ENCODE assay signal across 19 cellular contexts in genomic region chr11:69369945-69370344, GRCh38.
A peak's percentile ranks its signal among the peaks of the same experiment; 100 is the strongest.
DNase-seq lines count a peak whose midpoint lies in the region; ATAC-seq and TF ChIP-seq lines count a peak whose summit lies in the region.
"Had no signal": no experiment of that assay in that cellular context is flagged by ENCODE, and none has a peak within 500 bp of the region (broad histone marks: within the 10 kb centered on the region; RNA-seq: fewer than 3 reads in every experiment).

No MANE protein-coding gene starts in this region.

- CTCF ChIA-PET in activated naive CD4-positive, alpha-beta T cell treated with anti-CD3 and anti-CD28 coated beads, Interleukin-2, amount 10 ng/mL, durations not matched to agents 7 days and 5 days (lab: Charles Lee) = no interaction called here
- CTCF ChIA-PET in activated CD8-positive, alpha-beta T cell treated with anti-CD3 and anti-CD28 coated beads, Interleukin-2, amount 10 ng/mL, durations not matched to agents 7 days and 5 days (lab: Charles Lee) = no interaction called here

- DNase-seq in activated naive CD4-positive, alpha-beta T cell treated with anti-CD3 and anti-CD28 coated beads, Interleukin-2, amount 10 ng/mL, durations not matched to agents 7 days and 5 days = peak; percentile 0
- DNase-seq in activated naive CD4-positive, alpha-beta T cell treated with Interleukin-2 at 50 U/mL for 16 hours = no peak
- DNase-seq in WERI-Rb-1 (peak; percentile 47), endodermal cell (peak; percentile 8), posterior vena cava (ENCODE audit: low spot score) (peak; percentile 31), GOT3 (lab: John Stamatoyannopoulos, UW) (no peak)
- DNase-seq in activated CD8-positive, alpha-beta T cell treated with anti-CD3 and anti-CD28 coated beads, Interleukin-2, amount 10 ng/mL, durations not matched to agents 7 days and 5 days = no peak
- DNase-seq: AML-193, COR-L47, EL, NCI-H1092, NCI-H146, NCI-H2081 treated with DMSO at 0.1 percent for 48 hours, NCI-H510A, NCI-H774, PC-3 had no signal

- H3K27me3 ChIP-seq in WERI-Rb-1 (ENCODE audit: insufficient read depth, low read depth, severe bottlenecking) (peaks cover 68% of the 10 kb centered on the region), endodermal cell (ENCODE audit: control insufficient read depth, insufficient read depth, low read length, poor library complexity, severe bottlenecking) (no peaks in the 10 kb centered on the region)

- no peak overlapping the region for H3K27ac Mint-ChIP-seq in activated naive CD4-positive, alpha-beta T cell treated with anti-CD3 and anti-CD28 coated beads, Interleukin-2, amount 10 ng/mL, durations not matched to agents 7 days and 5 days
- H3K27ac Mint-ChIP-seq in endodermal cell = no peak overlapping the region
- H3K27ac Mint-ChIP-seq in activated CD8-positive, alpha-beta T cell treated with anti-CD3 and anti-CD28 coated beads, Interleukin-2, amount 10 ng/mL, durations not matched to agents 7 days and 5 days = no peak overlapping the region
- H3K27ac Mint-ChIP-seq: H9 had no signal

- H3K9me3 ChIP-seq in WERI-Rb-1 (ENCODE audit: severe bottlenecking) (peaks cover 14% of the 10 kb centered on the region), endodermal cell (ENCODE audit: control insufficient read depth, low read length) (peaks cover 10% of the 10 kb centered on the region)

- peaks cover 15% of the 10 kb centered on the region for H3K27me3 Mint-ChIP-seq in activated naive CD4-positive, alpha-beta T cell treated with anti-CD3 and anti-CD28 coated beads, Interleukin-2, amount 10 ng/mL, durations not matched to agents 7 days and 5 days
- peaks cover 9% of the 10 kb centered on the region for H3K27me3 Mint-ChIP-seq in endodermal cell (ENCODE audit: insufficient read depth)
- H3K27me3 Mint-ChIP-seq in activated CD8-positive, alpha-beta T cell treated with anti-CD3 and anti-CD28 coated beads, Interleukin-2, amount 10 ng/mL, durations not matched to agents 7 days and 5 days (ENCODE audit: low read depth) = peaks cover 3% of the 10 kb centered on the region

- intact Hi-C loops in posterior vena cava (cut with DNase I) = no loop called here

- H3K4me3 ChIP-seq in WERI-Rb-1 (ENCODE audit: low read depth, low read length) = no peak overlapping the region
- H3K4me3 ChIP-seq in endodermal cell (ENCODE audit: low read length) = no peak overlapping the region

- H3K27ac ChIP-seq in WERI-Rb-1 = no peak overlapping the region
- no peak overlapping the region for H3K27ac ChIP-seq in endodermal cell (ENCODE audit: low read depth, low read length)

- H3K36me3 Mint-ChIP-seq in activated naive CD4-positive, alpha-beta T cell treated with anti-CD3 and anti-CD28 coated beads, Interleukin-2, amount 10 ng/mL, durations not matched to agents 7 days and 5 days = no peaks in the 10 kb centered on the region
- H3K36me3 Mint-ChIP-seq in endodermal cell (ENCODE audit: low read depth) = no peaks in the 10 kb centered on the region
- H3K36me3 Mint-ChIP-seq in activated CD8-positive, alpha-beta T cell treated with anti-CD3 and anti-CD28 coated beads, Interleukin-2, amount 10 ng/mL, durations not matched to agents 7 days and 5 days (ENCODE audit: low read depth) = no peaks in the 10 kb centered on the region
- H3K36me3 Mint-ChIP-seq: CD14-positive monocyte had no signal

- no peaks in the 10 kb centered on the region for H3K4me1 ChIP-seq in endodermal cell (ENCODE audit: control insufficient read depth, insufficient read depth, low read length)

- H3K4me3 Mint-ChIP-seq in activated naive CD4-positive, alpha-beta T cell treated with anti-CD3 and anti-CD28 coated beads, Interleukin-2, amount 10 ng/mL, durations not matched to agents 7 days and 5 days = no peak overlapping the region
- H3K4me3 Mint-ChIP-seq in endodermal cell = no peak overlapping the region
- H3K4me3 Mint-ChIP-seq in activated CD8-positive, alpha-beta T cell treated with anti-CD3 and anti-CD28 coated beads, Interleukin-2, amount 10 ng/mL, durations not matched to agents 7 days and 5 days = no peak overlapping the region
- H3K4me3 Mint-ChIP-seq: CD14-positive monocyte, H9 had no signal

- TF ChIP-seq CTCF in WERI-Rb-1 (IDR thresholded peaks at IDR 0.05; ENCODE audit: low read depth, low read length) (no peak), endodermal cell (conservative IDR thresholded peaks at IDR 0.05) (no peak)

- ATAC-seq in activated CD8-positive, alpha-beta T cell treated with anti-CD3 and anti-CD28 coated beads, Interleukin-2, amount 10 ng/mL, durations not matched to agents 7 days and 5 days = no peak
- no peak for ATAC-seq in GM21447 (IDR thresholded peaks at IDR 0.05; ENCODE audit: unreplicated experiment)
- ATAC-seq: PC-3 had no signal

- peaks cover 3% of the 10 kb centered on the region for H3K9me3 Mint-ChIP-seq in activated naive CD4-positive, alpha-beta T cell treated with anti-CD3 and anti-CD28 coated beads, Interleukin-2, amount 10 ng/mL, durations not matched to agents 7 days and 5 days
- peaks cover 14% of the 10 kb centered on the region for H3K9me3 Mint-ChIP-seq in endodermal cell
- no peaks in the 10 kb centered on the region for H3K9me3 Mint-ChIP-seq in activated CD8-positive, alpha-beta T cell treated with anti-CD3 and anti-CD28 coated beads, Interleukin-2, amount 10 ng/mL, durations not matched to agents 7 days and 5 days (ENCODE audit: insufficient read depth)

- H3K36me3 ChIP-seq in WERI-Rb-1 = no peaks in the 10 kb centered on the region
- H3K36me3 ChIP-seq in endodermal cell (ENCODE audit: control insufficient read depth, insufficient read depth, low read length) = no peaks in the 10 kb centered on the region

- POLR2A ChIA-PET in activated CD8-positive, alpha-beta T cell treated with anti-CD3 and anti-CD28 coated beads, Interleukin-2, amount 10 ng/mL, durations not matched to agents 7 days and 5 days (lab: Charles Lee) = no interaction called here

- H3K4me1 Mint-ChIP-seq in activated naive CD4-positive, alpha-beta T cell treated with anti-CD3 and anti-CD28 coated beads, Interleukin-2, amount 10 ng/mL, durations not matched to agents 7 days and 5 days = no peaks in the 10 kb centered on the region
- H3K4me1 Mint-ChIP-seq in endodermal cell = no peaks in the 10 kb centered on the region
- H3K4me1 Mint-ChIP-seq in activated CD8-positive, alpha-beta T cell treated with anti-CD3 and anti-CD28 coated beads, Interleukin-2, amount 10 ng/mL, durations not matched to agents 7 days and 5 days (ENCODE audit: low read depth) = no peaks in the 10 kb centered on the region
- H3K4me1 Mint-ChIP-seq: CD14-positive monocyte, H9 had no signal

- H3K9ac ChIP-seq in endodermal cell (ENCODE audit: extremely low read depth, low read length, poor library complexity, severe bottlenecking) = no peak overlapping the region

- 81 to 100% methylated on average over 1 to 2 of the region's 2 CpGs for WGBS in endodermal cell (ENCODE audit: insufficient coverage in 1 of 2, insufficient read length in 1 of 2), 2 experiments

Comparison
In these comparisons a context has a peak if more than half of its experiments do, and no peak if none do; other contexts are left out.
1. DNase-seq: peak in activated naive CD4-positive, alpha-beta T cell treated with anti-CD3 and anti-CD28 coated beads, Interleukin-2, amount 10 ng/mL, durations not matched to agents 7 days and 5 days (single experiment), WERI-Rb-1 (single experiment), endodermal cell (single experiment) and posterior vena cava (single experiment); none in activated naive CD4-positive, alpha-beta T cell treated with Interleukin-2 at 50 U/mL for 16 hours (single experiment), activated CD8-positive, alpha-beta T cell treated with anti-CD3 and anti-CD28 coated beads, Interleukin-2, amount 10 ng/mL, durations not matched to agents 7 days and 5 days (single experiment) and GOT3 (single experiment).